Comparison of ENCODE assay signal across 15 cellular contexts in the genomic region with DNA sequence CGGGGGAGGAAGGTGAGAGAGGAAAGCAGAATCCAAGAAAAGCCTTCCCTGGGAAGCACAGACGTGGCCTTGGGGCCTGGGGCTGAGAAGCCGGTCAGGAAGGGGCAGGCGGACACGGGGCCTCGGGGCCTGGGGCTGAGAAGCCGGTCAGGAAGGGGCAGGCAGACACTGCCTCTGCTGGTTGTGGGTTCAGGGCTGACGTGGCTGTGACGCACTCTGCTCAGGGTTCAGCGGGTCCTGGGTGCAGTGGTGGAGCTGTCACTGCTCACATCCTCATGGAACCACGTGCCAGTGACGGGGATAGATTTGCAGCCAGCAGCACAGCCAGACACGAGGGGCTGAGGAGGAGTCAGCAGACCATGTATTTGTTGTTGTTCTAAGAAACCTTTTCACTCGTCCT. TPM values are rescaled to one million over a fixed set of nuclear protein-coding genes. Genes with fewer than 3 reads are reported as not detected.
A peak's percentile ranks its signal among the peaks of the same experiment; 100 is the strongest.
DNase-seq lines count a peak whose midpoint lies in the region; ATAC-seq and TF ChIP-seq lines count a peak whose summit lies in the region.
"Had no signal": no experiment of that assay in that cellular context is flagged by ENCODE, and none has a peak within 500 bp of the region (broad histone marks: within the 10 kb centered on the region; RNA-seq: fewer than 3 reads in every experiment).

No MANE protein-coding gene starts in this region.

- H3K9ac ChIP-seq in mammary epithelial cell (ENCODE audit: insufficient read depth, low read length) = no peak overlapping the region
- H3K9ac ChIP-seq: BLaER1 treated with 17β-estradiol and CSF1 and Interleukin-3, amounts not matched to agents 10 nM and 100 nM; GM23248 had no signal

- no peak overlapping the region for H3K4me3 ChIP-seq in mammary epithelial cell (replicated peaks in 1 of 3; ENCODE audit: insufficient read depth in 1 of 3, low read depth in 2 of 3, low read length in 3 of 3)
- H3K4me3 ChIP-seq: BLaER1 treated with 17β-estradiol and CSF1 and Interleukin-3, amounts not matched to agents 10 nM and 100 nM; GM23248 had no signal

- H3K4me3 Mint-ChIP-seq in mesothelial cell of epicardium = no peak overlapping the region
- H3K4me3 Mint-ChIP-seq in stimulated activated naive CD8-positive, alpha-beta T cell treated with anti-CD3 and anti-CD28 coated beads, Interleukin-15, amount 100 ng/mL, for 72 hours = no peak overlapping the region
- H3K4me3 Mint-ChIP-seq: CD4-positive, CD25-positive, alpha-beta regulatory T cell had no signal

- H3K27ac ChIP-seq in mammary epithelial cell (ENCODE audit: insufficient read depth, low read depth, low read length) = no peak overlapping the region
- H3K27ac ChIP-seq: BLaER1 treated with 17β-estradiol and CSF1 and Interleukin-3, amounts not matched to agents 10 nM and 100 nM; GM23248 had no signal

- in situ Hi-C loops in mammary epithelial cell (cut with MboI; ENCODE audit: low sequenced_read_pairs in 2 of 2) = no loop called here

- H3K4me1 ChIP-seq in mammary epithelial cell (ENCODE audit: insufficient read depth, low read length) = no peaks in the 10 kb centered on the region

- no peaks in the 10 kb centered on the region for H3K36me3 Mint-ChIP-seq in mesothelial cell of epicardium
- H3K36me3 Mint-ChIP-seq: CD4-positive, CD25-positive, alpha-beta regulatory T cell had no signal

- intact Hi-C loops in mammary epithelial cell (cut with micrococcal nuclease) = no loop called here

- no peaks in the 10 kb centered on the region for H4K20me1 ChIP-seq in mammary epithelial cell (ENCODE audit: insufficient read depth, low read length)
- H4K20me1 ChIP-seq: BLaER1 treated with 17β-estradiol and CSF1 and Interleukin-3, amounts not matched to agents 10 nM and 100 nM had no signal

- H3K9me3 Mint-ChIP-seq in mesothelial cell of epicardium = peaks cover 15% of the 10 kb centered on the region
- H3K9me3 Mint-ChIP-seq in stimulated activated naive CD8-positive, alpha-beta T cell treated with anti-CD3 and anti-CD28 coated beads, Interleukin-15, amount 100 ng/mL, for 72 hours = peaks cover 1 to 3% of the 10 kb centered on the region in 2 donors

- DNase-seq in AG20443 (ENCODE audit: low spot score) = peak; percentile 7
- DNase-seq in M059J (ENCODE audit: low read depth) = peak; percentile 18
- peak; percentile 42 for DNase-seq in ecto neural progenitor cell (ENCODE audit: low spot score)
- peak; percentile 6 to 31 for DNase-seq in mesothelial cell of epicardium (ENCODE audit: low spot score in 2 of 2, unreplicated experiment in 2 of 2)
- no peak for DNase-seq in mammary epithelial cell
- DNase-seq in SK-N-DZ (ENCODE audit: low spot score) = no peak
- DNase-seq in stimulated activated naive CD8-positive, alpha-beta T cell treated with anti-CD3 and anti-CD28 coated beads, Interleukin-15, amount 100 ng/mL, for 72 hours = no peak
- no peak for DNase-seq in NK-92 (lab: John Stamatoyannopoulos, UW; ENCODE audit: unreplicated experiment)
- DNase-seq: 8988T; CD4-positive, CD25-positive, alpha-beta regulatory T cell; DMS53; GF-D8; GM23248 had no signal

- no peaks in the 10 kb centered on the region for H3K27me3 ChIP-seq in mammary epithelial cell (ENCODE audit: insufficient read depth, low read length)
- H3K27me3 ChIP-seq: BLaER1 treated with 17β-estradiol and CSF1 and Interleukin-3, amounts not matched to agents 10 nM and 100 nM had no signal

- BruUV-seq in mammary epithelial cell (replicated peaks; lab: Mats Ljungman, UMichigan) = no TSS peak

- H3K4me1 Mint-ChIP-seq in mesothelial cell of epicardium = no peaks in the 10 kb centered on the region
- H3K4me1 Mint-ChIP-seq in stimulated activated naive CD8-positive, alpha-beta T cell treated with anti-CD3 and anti-CD28 coated beads, Interleukin-15, amount 100 ng/mL, for 72 hours = no peaks in the 10 kb centered on the region
- H3K4me1 Mint-ChIP-seq: CD4-positive, CD25-positive, alpha-beta regulatory T cell had no signal

- no peak overlapping the region for H3K4me2 ChIP-seq in mammary epithelial cell (ENCODE audit: insufficient read depth, low read depth, low read length)
- H3K4me2 ChIP-seq: BLaER1 treated with 17β-estradiol and CSF1 and Interleukin-3, amounts not matched to agents 10 nM and 100 nM had no signal

- H3K27ac Mint-ChIP-seq in mesothelial cell of epicardium = no peak overlapping the region
- no peak overlapping the region for H3K27ac Mint-ChIP-seq in stimulated activated naive CD8-positive, alpha-beta T cell treated with anti-CD3 and anti-CD28 coated beads, Interleukin-15, amount 100 ng/mL, for 72 hours
- H3K27ac Mint-ChIP-seq: CD4-positive, CD25-positive, alpha-beta regulatory T cell had no signal

- dilution Hi-C loops in mammary epithelial cell (cut with HindIII; ENCODE audit: low sequenced_read_pairs) = loop anchor here (5.0 kb wide), 1 partner anchor 83 kb away; no protein-coding TSS in a partner anchor

- H3K27me3 Mint-ChIP-seq in mesothelial cell of epicardium (ENCODE audit: low read depth) = no peaks in the 10 kb centered on the region
- peaks cover 1% of the 10 kb centered on the region for H3K27me3 Mint-ChIP-seq in stimulated activated naive CD8-positive, alpha-beta T cell treated with anti-CD3 and anti-CD28 coated beads, Interleukin-15, amount 100 ng/mL, for 72 hours
- H3K27me3 Mint-ChIP-seq: CD4-positive, CD25-positive, alpha-beta regulatory T cell had no signal

- 54% methylated on average over 5 of the region's 14 CpGs for WGBS in mammary epithelial cell (ENCODE audit: low coverage, missing lambda C conversion rate)

- no peaks in the 10 kb centered on the region for H3K79me2 ChIP-seq in mammary epithelial cell (ENCODE audit: insufficient read depth, low read length)

- no peak for ATAC-seq in stimulated activated naive CD8-positive, alpha-beta T cell treated with anti-CD3 and anti-CD28 coated beads, Interleukin-15, amount 100 ng/mL, for 72 hours

- no peaks in the 10 kb centered on the region for H3K36me3 ChIP-seq in mammary epithelial cell (ENCODE audit: insufficient read depth, low read length)
- H3K36me3 ChIP-seq: BLaER1 treated with 17β-estradiol and CSF1 and Interleukin-3, amounts not matched to agents 10 nM and 100 nM had no signal

- no peak overlapping the region for H2AFZ ChIP-seq in mammary epithelial cell (ENCODE audit: low read depth, low read length)
- H2AFZ ChIP-seq: GM23248 had no signal

- CTCF ChIA-PET in mammary epithelial cell (lab: Charles Lee; ENCODE audit: low non-redundant PET) = no interaction called here

- peaks cover 6% of the 10 kb centered on the region for H3K9me3 ChIP-seq in mammary epithelial cell (replicated peaks; ENCODE audit: insufficient read depth, low read length)

- TF ChIP-seq CTCF in mesothelial cell of epicardium (IDR thresholded peaks at IDR 0.05; ENCODE audit: unreplicated experiment) (no peak), mammary epithelial cell (conservative IDR thresholded peaks at IDR 0.05 in 1 of 2, IDR thresholded peaks at IDR 0.05 in 1 of 2; ENCODE audit: extremely low read depth in 1 of 2, insufficient read depth in 1 of 2, low read depth in 1 of 2, low read length in 2 of 2) (no peak)

RNA-seq across cellular contexts. Expression of gene PAEP, which starts 12.8 kb away (rescaled TPM):
- total RNA-seq in M059J (2014; rRNA removed; shearing (Covaris generic)) = not detected in 2 replicates
- total RNA-seq in mesothelial cell of epicardium = not detected in 3 replicates
- total RNA-seq in mammary epithelial cell = not detected
- not detected for polyA plus RNA-seq in mammary epithelial cell
- not detected for polyA minus RNA-seq in mammary epithelial cell
- not detected in 2 replicates for polyA plus RNA-seq in SK-N-DZ (2014; cell fraction: cytosol; rRNA removed)
- polyA plus RNA-seq in SK-N-DZ (2014; cell fraction: nucleus; rRNA removed) = not detected in 2 replicates
- total RNA-seq: CD4-positive, CD25-positive, alpha-beta regulatory T cell; GM23248; HT-29 had no signal
- polyA plus RNA-seq: CD4-positive, CD25-positive, alpha-beta regulatory T cell; GM23248 had no signal

RNA-seq across cellular contexts. Expression of gene OBP2A, which starts 28.4 kb away (rescaled TPM):
- total RNA-seq in M059J (2014; rRNA removed; shearing (Covaris generic)) = not detected in 2 replicates
- not detected in 3 replicates for total RNA-seq in mesothelial cell of epicardium
- not detected for total RNA-seq in mammary epithelial cell
- polyA plus RNA-seq in mammary epithelial cell = not detected
- polyA minus RNA-seq in mammary epithelial cell = not detected
- not detected in 2 replicates for polyA plus RNA-seq in SK-N-DZ (2014; cell fraction: cytosol; rRNA removed)
- polyA plus RNA-seq in SK-N-DZ (2014; cell fraction: nucleus; rRNA removed) = not detected in 2 replicates
- total RNA-seq: CD4-positive, CD25-positive, alpha-beta regulatory T cell; GM23248; HT-29 had no signal
- polyA plus RNA-seq: CD4-positive, CD25-positive, alpha-beta regulatory T cell; GM23248 had no signal

RNA-seq across cellular contexts. Expression of gene LCN1, which starts 53.1 kb away (rescaled TPM):
- total RNA-seq in M059J (2014; rRNA removed; shearing (Covaris generic)) = not detected in 2 replicates
- total RNA-seq in mesothelial cell of epicardium (not detected in 3 replicates), mammary epithelial cell (not detected)
- polyA plus RNA-seq in mammary epithelial cell = not detected
- not detected for polyA minus RNA-seq in mammary epithelial cell
- polyA plus RNA-seq in SK-N-DZ (2014; cell fraction: cytosol; rRNA removed) = not detected in 2 replicates
- polyA plus RNA-seq in SK-N-DZ (2014; cell fraction: nucleus; rRNA removed) = not detected in 2 replicates
- total RNA-seq: CD4-positive, CD25-positive, alpha-beta regulatory T cell; GM23248; HT-29 had no signal
- polyA plus RNA-seq: CD4-positive, CD25-positive, alpha-beta regulatory T cell; GM23248 had no signal

Comparison
In these comparisons a context has a peak if more than half of its experiments do, and no peak if none do; other contexts are left out.
1. DNase-seq: peak in AG20443 (single experiment), M059J (single experiment), ecto neural progenitor cell (single experiment) and mesothelial cell of epicardium (2 of 2); none in mammary epithelial cell (single experiment), SK-N-DZ (single experiment), stimulated activated naive CD8-positive, alpha-beta T cell treated with anti-CD3 and anti-CD28 coated beads, Interleukin-15, amount 100 ng/mL, for 72 hours (0 of 2) and NK-92 (single experiment).